1 cellular context compared by ENCODE assay signal in the genomic region with DNA sequence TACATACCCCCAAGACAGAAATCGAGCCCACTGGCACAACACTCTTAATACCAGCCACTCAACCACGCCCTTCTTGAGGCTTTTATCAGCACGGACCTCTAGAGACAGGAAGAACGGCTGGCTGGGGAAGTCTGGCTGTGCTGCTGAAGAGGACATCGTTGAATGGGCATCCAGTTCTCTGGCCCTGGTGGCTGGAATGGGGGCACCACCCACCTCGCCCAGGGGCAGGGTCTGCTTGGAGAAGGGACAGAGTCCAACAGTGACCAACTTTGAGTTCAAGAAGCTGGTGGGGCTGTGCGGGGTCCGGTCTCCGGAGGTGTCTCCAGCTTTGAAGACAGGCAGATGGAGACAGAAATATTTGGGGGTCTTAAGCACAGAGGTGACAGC.
TF ChIP-seq lines count a peak whose summit lies in the region.

No MANE protein-coding gene starts in this region.

TF ChIP-seq in H1, 55 proteins besides CTCF, POLR2A, EP300 and RAD21:
- TF ChIP-seq, protein P1, sequence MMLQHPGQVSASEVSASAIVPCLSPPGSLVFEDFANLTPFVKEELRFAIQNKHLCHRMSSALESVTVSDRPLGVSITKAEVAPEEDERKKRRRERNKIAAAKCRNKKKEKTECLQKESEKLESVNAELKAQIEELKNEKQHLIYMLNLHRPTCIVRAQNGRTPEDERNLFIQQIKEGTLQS (IDR thresholded peaks at IDR 0.05; ENCODE audit: insufficient read depth, low read depth, low read length): no peak
- TF ChIP-seq CHD2 (IDR thresholded peaks at IDR 0.05; ENCODE audit: low read length) (no peak), EZH2 (IDR thresholded peaks at IDR 0.05; ENCODE audit: low read depth, low read length, severe bottlenecking) (no peak), YY1 (IDR thresholded peaks at IDR 0.05; ENCODE audit: low read depth, low read length) (no peak), CBX8 (IDR thresholded peaks at IDR 0.05; ENCODE audit: borderline replicate concordance, low read depth, low read length) (no peak), KDM4A (IDR thresholded peaks at IDR 0.05; ENCODE audit: low read depth, low read length, severe bottlenecking) (no peak), FOSL1 (IDR thresholded peaks at IDR 0.05; ENCODE audit: insufficient read depth, low read depth, low read length) (no peak), GABPA (IDR thresholded peaks at IDR 0.05; ENCODE audit: borderline replicate concordance, insufficient read depth, low read length) (no peak), CTBP2 (IDR thresholded peaks at IDR 0.05; ENCODE audit: borderline replicate concordance, insufficient read depth, insufficient read length, low read length) (no peak), PHF8 (conservative IDR thresholded peaks at IDR 0.05; ENCODE audit: low read depth, low read length) (no peak), CEBPB (IDR thresholded peaks at IDR 0.05; ENCODE audit: low read depth, low read length) (no peak), TAF1 (IDR thresholded peaks at IDR 0.05; ENCODE audit: low read depth, low read length) (no peak)
- TF ChIP-seq, protein P2, sequence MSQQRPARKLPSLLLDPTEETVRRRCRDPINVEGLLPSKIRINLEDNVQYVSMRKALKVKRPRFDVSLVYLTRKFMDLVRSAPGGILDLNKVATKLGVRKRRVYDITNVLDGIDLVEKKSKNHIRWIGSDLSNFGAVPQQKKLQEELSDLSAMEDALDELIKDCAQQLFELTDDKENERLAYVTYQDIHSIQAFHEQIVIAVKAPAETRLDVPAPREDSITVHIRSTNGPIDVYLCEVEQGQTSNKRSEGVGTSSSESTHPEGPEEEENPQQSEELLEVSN (IDR thresholded peaks at IDR 0.05): no peak
